32 cellular contexts compared by ENCODE assay signal in the genomic region with DNA sequence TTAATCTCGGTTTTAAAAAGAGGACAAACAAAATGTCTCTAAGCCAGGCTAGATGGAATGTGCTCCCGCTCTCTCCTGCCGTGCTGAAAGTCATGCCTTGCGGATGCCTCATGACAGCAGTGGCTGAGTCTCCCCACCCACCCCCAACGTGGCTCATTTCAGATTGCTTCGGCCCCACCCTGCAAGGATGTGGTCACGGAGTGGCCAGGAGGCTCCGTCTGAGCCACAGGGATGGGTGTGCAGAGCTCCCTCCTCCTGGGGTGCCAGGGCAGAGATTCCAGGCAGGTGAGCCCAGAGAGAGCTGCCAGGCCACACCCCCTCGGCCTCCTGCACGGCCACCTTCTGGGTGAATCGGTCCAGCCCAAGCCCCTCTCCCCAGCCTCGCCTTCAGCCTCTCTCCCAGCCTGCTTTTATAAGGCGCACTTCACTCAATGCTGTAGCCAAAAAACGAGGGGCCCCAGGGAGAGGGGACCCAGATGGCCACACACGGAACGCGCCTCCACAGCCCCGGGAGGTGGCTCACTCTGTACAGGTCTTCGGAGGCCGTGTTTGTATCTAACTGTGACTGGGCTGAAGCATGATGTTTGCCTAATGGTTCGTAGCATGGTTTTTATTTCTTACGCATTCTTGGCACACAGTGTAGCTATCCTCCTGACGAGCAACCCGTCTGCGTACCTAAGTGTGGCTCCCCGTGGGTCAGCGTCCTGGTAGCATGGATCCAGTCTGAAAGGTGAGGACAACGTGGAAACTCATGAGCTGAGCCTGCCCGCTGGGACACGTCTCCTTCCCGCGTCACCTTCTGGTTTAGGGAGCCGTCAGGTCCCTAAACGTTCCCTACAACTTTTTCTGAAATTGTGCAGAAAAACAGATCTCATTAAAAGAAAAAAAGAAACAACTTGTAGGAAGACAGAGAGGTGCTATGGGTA.
A peak's percentile ranks its signal among the peaks of the same experiment; 100 is the strongest.
DNase-seq lines count a peak whose midpoint lies in the region; TF ChIP-seq lines count a peak whose summit lies in the region.
"Had no signal": no experiment of that assay in that cellular context is flagged by ENCODE, and none has a peak within 500 bp of the region (broad histone marks: within the 10 kb centered on the region; RNA-seq: fewer than 3 reads in every experiment).

No MANE protein-coding gene starts in this region.

- H2BK5ac ChIP-seq in neuronal stem cell (ENCODE audit: low read length) = no peak overlapping the region

- H3K36me3 ChIP-seq in neuronal stem cell (replicated peaks in 1 of 2; ENCODE audit: control insufficient read depth in 2 of 2, insufficient read depth in 2 of 2, low read length in 2 of 2) = no peaks in the 10 kb centered on the region
- no peaks in the 10 kb centered on the region for H3K36me3 ChIP-seq in stomach
- H3K36me3 ChIP-seq: esophagus muscularis mucosa, HAP-1, ovary, SJCRH30, thyroid gland had no signal

- no peak overlapping the region for H3K23ac ChIP-seq in neuronal stem cell (ENCODE audit: low read depth, low read length, poor library complexity)

- TF ChIP-seq CTCF in coronary artery (IDR thresholded peaks at IDR 0.05) (no peak), stomach (IDR thresholded peaks at IDR 0.05) (no peak)

- H2AK5ac ChIP-seq in neuronal stem cell (ENCODE audit: low read depth, low read length) = peak overlapping the region; percentile 56

- H3K4ac ChIP-seq in neuronal stem cell (ENCODE audit: low read length) = no peak overlapping the region

- no peak overlapping the region for H4K91ac ChIP-seq in neuronal stem cell (ENCODE audit: low read depth, low read length, poor library complexity)

- no CpG with 5 or more reads among the region's 34 CpGs for WGBS in neuronal stem cell (ENCODE audit: extremely low coverage in 2 of 2, insufficient read length in 2 of 2, insufficient replicate concordance in 1 of 2), 2 donors
- 74 to 78% (median 76%) methylated on average over 33 to 34 of the region's 34 CpGs for WGBS in stomach, 5 donors

- DNase-seq in AG08396 (ENCODE audit: low spot score) (peak; percentile 1), HuH-7 (ENCODE audit: low spot score) (peak; percentile 2), coronary artery (ENCODE audit: low spot score) (peak; percentile 43), neuronal stem cell (ENCODE audit: low spot score) (no peak), MV-4-11 (lab: John Stamatoyannopoulos, UW) (no peak), stomach (no peak)
- DNase-seq in activated naive CD4-positive, alpha-beta T cell treated with anti-CD3 and anti-CD28 coated beads, Interleukin-2, amount 10 ng/mL, durations not matched to agents 7 days and 5 days = no peak
- no peak for DNase-seq in activated CD4-positive, alpha-beta T cell treated with anti-CD3 and anti-CD28 coated beads for 48 hours
- DNase-seq: activated CD4-positive, alpha-beta T cell treated with anti-CD3 and anti-CD28 coated beads, Interleukin-2, amount 10 ng/mL, durations not matched to agents 24 days and 14 days; activated CD8-positive, alpha-beta memory T cell treated with anti-CD3 and anti-CD28 coated beads, Interleukin-2, amount 10 ng/mL, durations not matched to agents 7 days and 5 days; activated T-cell treated with anti-CD3 and anti-CD28 coated beads, Interleukin-2, amount 50 U/mL, for 72 hours; CD4-positive, alpha-beta memory T cell; foreskin fibroblast; Kasumi-1; kidney; naive thymus-derived CD8-positive, alpha-beta T cell; NCI-H446; NCI-H748 treated with DMSO at 0.1 percent for 48 hours; ovary; SJCRH30; small intestine; stimulated activated CD4-positive, alpha-beta T cell treated with anti-CD3 and anti-CD28 coated beads, Interleukin-2, amount 100 ng/mL, for 24 hours; stimulated activated CD8-positive, alpha-beta memory T cell treated with anti-CD3 and anti-CD28 coated beads, Interleukin-4, amount 100 ng/mL, for 48 hours; SW 1271; T-helper 9 cell; thyroid gland had no signal

- no peak overlapping the region for H3K9ac ChIP-seq in neuronal stem cell (ENCODE audit: low read depth, low read length, poor library complexity)

- no peak overlapping the region for H2BK120ac ChIP-seq in neuronal stem cell (ENCODE audit: low read depth, low read length)

- H3K9me3 Mint-ChIP-seq in activated naive CD4-positive, alpha-beta T cell treated with anti-CD3 and anti-CD28 coated beads, Interleukin-2, amount 10 ng/mL, durations not matched to agents 7 days and 5 days = no peaks in the 10 kb centered on the region
- H3K9me3 Mint-ChIP-seq: activated CD4-positive, alpha-beta T cell treated with anti-CD3 and anti-CD28 coated beads, Interleukin-2, amount 10 ng/mL, durations not matched to agents 24 days and 14 days; activated T-cell treated with anti-CD3 and anti-CD28 coated beads, Interleukin-2, amount 50 U/mL, for 72 hours; CD4-positive, alpha-beta memory T cell; central memory CD8-positive, alpha-beta T cell; mesothelial cell of epicardium had no signal

- no peak for TF ChIP-seq POLR2A in stomach (IDR thresholded peaks at IDR 0.05)

- no peak for TF ChIP-seq EP300 in stomach (IDR thresholded peaks at IDR 0.05)

- H3K14ac ChIP-seq in neuronal stem cell (ENCODE audit: low read length) = peak overlapping the region; percentile 71

- H3K4me1 ChIP-seq in neuronal stem cell (ENCODE audit: control insufficient read depth in 2 of 2, insufficient read depth in 1 of 2, low read depth in 1 of 2, low read length in 2 of 2) (peaks cover 0 to 3% of the 10 kb centered on the region in 2 donors), stomach (peaks cover 0 to 8% (median 0%) of the 10 kb centered on the region in 4 donors)
- H3K4me1 ChIP-seq: esophagus muscularis mucosa, HAP-1, SJCRH30, thyroid gland had no signal

- H3K27ac ChIP-seq in coronary artery (no peak overlapping the region), neuronal stem cell (replicated peaks; ENCODE audit: low read length) (no peak overlapping the region), stomach (no peak overlapping the region)
- H3K27ac ChIP-seq: esophagus muscularis mucosa, ovary, SJCRH30, thyroid gland had no signal

- H2AFZ ChIP-seq in neuronal stem cell (ENCODE audit: low read length) = no peak overlapping the region

- intact Hi-C loops in stomach (cut with DNase I; ENCODE audit: low total_unique reads) = no loop called here

- no peak overlapping the region for H2BK15ac ChIP-seq in neuronal stem cell (ENCODE audit: low read length)

- H3K79me1 ChIP-seq in neuronal stem cell (ENCODE audit: low read depth, low read length) = peaks cover 2% of the 10 kb centered on the region

- no peaks in the 10 kb centered on the region for H3K36me3 Mint-ChIP-seq in activated naive CD4-positive, alpha-beta T cell treated with anti-CD3 and anti-CD28 coated beads, Interleukin-2, amount 10 ng/mL, durations not matched to agents 7 days and 5 days
- H3K36me3 Mint-ChIP-seq: activated CD8-positive, alpha-beta memory T cell treated with anti-CD3 and anti-CD28 coated beads, Interleukin-2, amount 10 ng/mL, durations not matched to agents 7 days and 5 days; CD4-positive, alpha-beta memory T cell; mesothelial cell of epicardium; naive thymus-derived CD8-positive, alpha-beta T cell had no signal

- H3K4me2 ChIP-seq in neuronal stem cell (ENCODE audit: insufficient read depth, low read length, poor library complexity, severe bottlenecking) = no peak overlapping the region

- H3K18ac ChIP-seq in neuronal stem cell (ENCODE audit: low read length) = peak overlapping the region; percentile 76

- no peaks in the 10 kb centered on the region for H3K27me3 ChIP-seq in neuronal stem cell (ENCODE audit: control insufficient read depth in 3 of 3, insufficient read depth in 3 of 3, low read depth in 1 of 3, low read length in 3 of 3)
- peaks cover 0 to 9% (median 0%) of the 10 kb centered on the region in 3 donors for H3K27me3 ChIP-seq in stomach
- H3K27me3 ChIP-seq: ovary, SJCRH30, thyroid gland had no signal

- no peaks in the 10 kb centered on the region for H3K4me1 Mint-ChIP-seq in activated naive CD4-positive, alpha-beta T cell treated with anti-CD3 and anti-CD28 coated beads, Interleukin-2, amount 10 ng/mL, durations not matched to agents 7 days and 5 days
- H3K4me1 Mint-ChIP-seq: activated CD4-positive, alpha-beta T cell treated with anti-CD3 and anti-CD28 coated beads, Interleukin-2, amount 10 ng/mL, durations not matched to agents 24 days and 14 days; activated CD8-positive, alpha-beta memory T cell treated with anti-CD3 and anti-CD28 coated beads, Interleukin-2, amount 10 ng/mL, durations not matched to agents 7 days and 5 days; B cell; CD4-positive, alpha-beta memory T cell; central memory CD8-positive, alpha-beta T cell; mesothelial cell of epicardium; stimulated activated naive CD8-positive, alpha-beta T cell treated with anti-CD3 and anti-CD28 coated beads, Interleukin-15, amount 100 ng/mL, for 72 hours had no signal

- H2BK12ac ChIP-seq in neuronal stem cell (ENCODE audit: low read length) = no peak overlapping the region

- H3K4me3 ChIP-seq in coronary artery (no peak overlapping the region), neuronal stem cell (ENCODE audit: low read length in 2 of 2) (no peak overlapping the region), stomach (no peak overlapping the region)
- H3K4me3 ChIP-seq: esophagus muscularis mucosa, HAP-1, ovary, SJCRH30, thyroid gland had no signal

- H3K9me3 ChIP-seq in neuronal stem cell (replicated peaks in 1 of 2; ENCODE audit: control insufficient read depth in 2 of 2, insufficient read depth in 1 of 2, low read depth in 1 of 2, low read length in 2 of 2) = no peaks in the 10 kb centered on the region
- no peaks in the 10 kb centered on the region for H3K9me3 ChIP-seq in stomach
- H3K9me3 ChIP-seq: esophagus muscularis mucosa, HAP-1, ovary, SJCRH30, thyroid gland had no signal

- H3K4me3 Mint-ChIP-seq in activated naive CD4-positive, alpha-beta T cell treated with anti-CD3 and anti-CD28 coated beads, Interleukin-2, amount 10 ng/mL, durations not matched to agents 7 days and 5 days = no peak overlapping the region
- H3K4me3 Mint-ChIP-seq: activated CD4-positive, alpha-beta T cell treated with anti-CD3 and anti-CD28 coated beads, Interleukin-2, amount 10 ng/mL, durations not matched to agents 24 days and 14 days; activated CD8-positive, alpha-beta memory T cell treated with anti-CD3 and anti-CD28 coated beads, Interleukin-2, amount 10 ng/mL, durations not matched to agents 7 days and 5 days; activated T-cell treated with anti-CD3 and anti-CD28 coated beads, Interleukin-2, amount 50 U/mL, for 72 hours; B cell; CD4-positive, alpha-beta memory T cell; central memory CD8-positive, alpha-beta T cell; mesothelial cell of epicardium; naive thymus-derived CD8-positive, alpha-beta T cell; stimulated activated naive CD8-positive, alpha-beta T cell treated with anti-CD3 and anti-CD28 coated beads, Interleukin-15, amount 100 ng/mL, for 72 hours had no signal

- H3K27me3 Mint-ChIP-seq in activated naive CD4-positive, alpha-beta T cell treated with anti-CD3 and anti-CD28 coated beads, Interleukin-2, amount 10 ng/mL, durations not matched to agents 7 days and 5 days = peaks cover 13% of the 10 kb centered on the region
- H3K27me3 Mint-ChIP-seq: activated CD4-positive, alpha-beta T cell treated with anti-CD3 and anti-CD28 coated beads, Interleukin-2, amount 10 ng/mL, durations not matched to agents 24 days and 14 days; activated CD8-positive, alpha-beta memory T cell treated with anti-CD3 and anti-CD28 coated beads, Interleukin-2, amount 10 ng/mL, durations not matched to agents 7 days and 5 days; B cell; central memory CD8-positive, alpha-beta T cell had no signal

- no peak overlapping the region for H3K27ac Mint-ChIP-seq in activated naive CD4-positive, alpha-beta T cell treated with anti-CD3 and anti-CD28 coated beads, Interleukin-2, amount 10 ng/mL, durations not matched to agents 7 days and 5 days
- H3K27ac Mint-ChIP-seq: activated CD4-positive, alpha-beta T cell treated with anti-CD3 and anti-CD28 coated beads, Interleukin-2, amount 10 ng/mL, durations not matched to agents 24 days and 14 days; activated CD8-positive, alpha-beta memory T cell treated with anti-CD3 and anti-CD28 coated beads, Interleukin-2, amount 10 ng/mL, durations not matched to agents 7 days and 5 days; activated T-cell treated with anti-CD3 and anti-CD28 coated beads, Interleukin-2, amount 50 U/mL, for 72 hours; B cell; CD4-positive, alpha-beta memory T cell; mesothelial cell of epicardium; naive thymus-derived CD8-positive, alpha-beta T cell; stimulated activated naive CD8-positive, alpha-beta T cell treated with anti-CD3 and anti-CD28 coated beads, Interleukin-15, amount 100 ng/mL, for 72 hours had no signal

- CTCF ChIA-PET in activated naive CD4-positive, alpha-beta T cell treated with anti-CD3 and anti-CD28 coated beads, Interleukin-2, amount 10 ng/mL, durations not matched to agents 7 days and 5 days (lab: Charles Lee) = no interaction called here

- H4K8ac ChIP-seq in neuronal stem cell (ENCODE audit: low read depth, low read length) = no peak overlapping the region

Comparison
In these comparisons a context has a peak if more than half of its experiments do, and no peak if none do; other contexts are left out.
1. DNase-seq: peak in AG08396 (single experiment), HuH-7 (single experiment) and coronary artery (single experiment); none in neuronal stem cell (single experiment), MV-4-11 (single experiment), activated naive CD4-positive, alpha-beta T cell treated with anti-CD3 and anti-CD28 coated beads, Interleukin-2, amount 10 ng/mL, durations not matched to agents 7 days and 5 days (single experiment), stomach (single experiment) and activated CD4-positive, alpha-beta T cell treated with anti-CD3 and anti-CD28 coated beads for 48 hours (single experiment).